1 cellular context compared by ENCODE assay signal in genomic region chr3:52572221-52572620, GRCh38.
TF ChIP-seq lines count a peak whose summit lies in the region.

No MANE protein-coding gene starts in this region.

TF ChIP-seq in K562, 482 proteins besides CTCF, POLR2A, EP300 and RAD21:
- TF ChIP-seq PKNOX1 (IDR thresholded peaks at IDR 0.05) (peak; percentile 72), VEZF1 (CRISPR knock-in tag; IDR thresholded peaks at IDR 0.05) (no peak), BMI1 (IDR thresholded peaks at IDR 0.05; ENCODE audit: low read length) (no peak), CBFA2T3 (IDR thresholded peaks at IDR 0.05) (no peak)
